In the genomic region with DNA sequence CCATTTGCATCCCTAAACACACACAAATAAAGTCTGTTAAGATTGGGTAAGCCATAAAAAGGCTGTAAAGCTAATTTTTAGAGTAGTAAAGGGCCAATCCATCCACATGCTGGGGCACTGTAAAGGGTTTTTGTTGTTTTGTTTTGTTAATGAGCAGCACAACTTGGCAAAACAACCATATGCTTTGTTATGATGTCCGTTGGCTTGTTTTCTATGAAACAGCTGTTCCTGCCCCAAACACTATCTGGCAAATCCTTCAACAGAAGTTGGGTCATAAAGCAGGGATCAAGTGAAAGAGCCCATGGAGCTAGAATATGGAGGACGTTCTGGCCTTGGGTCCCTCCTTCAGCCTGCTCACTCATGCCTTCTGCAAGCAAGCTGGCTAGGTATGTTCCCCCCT, we compare ENCODE assay signal across 20 cellular contexts.
"Had no signal": no experiment of that assay in that cellular context is flagged by ENCODE, and none has a peak within 500 bp of the region (broad histone marks: within the 10 kb centered on the region; RNA-seq: fewer than 3 reads in every experiment).

No MANE protein-coding gene starts in this region.

- H3K9me3 ChIP-seq: esophagus muscularis mucosa, sigmoid colon, upper lobe of left lung had no signal

- DNase-seq: activated CD4-positive, alpha-beta memory T cell treated with anti-CD3 and anti-CD28 coated beads for 36 hours; activated CD4-positive, alpha-beta T cell treated with anti-CD3 and anti-CD28 coated beads for 4 hours; activated CD4-positive, CD25-positive, alpha-beta regulatory T cell; activated effector memory CD4-positive, alpha-beta T cell treated with Interleukin-2 at 50 U/mL for 16 hours; activated naive CD4-positive, alpha-beta T cell treated with anti-CD3 and anti-CD28 coated beads for 36 hours; activated naive CD8-positive, alpha-beta T cell treated with anti-CD3 and anti-CD28 coated beads, Interleukin-2, amount 10 ng/mL, durations not matched to agents 7 days and 5 days; activated T-cell treated with anti-CD3 and anti-CD28 coated beads, Interleukin-2, amount 50 U/mL, for 72 hours; amniotic stem cell; effector memory CD4-positive, alpha-beta T cell; kidney; naive thymus-derived CD4-positive, alpha-beta T cell; sigmoid colon; stimulated activated CD4-positive, alpha-beta T cell treated with anti-CD3 and anti-CD28 coated beads, Interleukin-2, amount 100 ng/mL, for 48 hours; stimulated activated CD8-positive, alpha-beta memory T cell treated with anti-CD3 and anti-CD28 coated beads, Interleukin-4, amount 100 ng/mL, for 48 hours; stimulated activated naive B cell treated with anti-CD40 and anti-IgM and Interleukin-4, amounts not matched to agents 10 μg/mL and 1 μg/mL and 100 μg/mL, for 72 hours; upper lobe of left lung had no signal

- H3K27me3 ChIP-seq: esophagus muscularis mucosa, neural progenitor cell, sigmoid colon, upper lobe of left lung had no signal

- H3K4me3 ChIP-seq: esophagus muscularis mucosa, lung, neural progenitor cell, sigmoid colon, upper lobe of left lung had no signal

- H3K27ac ChIP-seq: esophagus muscularis mucosa, neural progenitor cell, sigmoid colon, upper lobe of left lung had no signal

- ATAC-seq: activated T-cell treated with anti-CD3 and anti-CD28 coated beads, Interleukin-2, amount 50 U/mL, for 72 hours; left lobe of liver; naive thymus-derived CD4-positive, alpha-beta T cell; stimulated activated naive B cell treated with anti-CD40 and anti-IgM and Interleukin-4, amounts not matched to agents 10 μg/mL and 1 μg/mL and 100 μg/mL, for 72 hours had no signal

- H3K9ac ChIP-seq: neural progenitor cell had no signal
